In genomic region chr10:102743588-102744373, GRCh38 we compare ENCODE assay signal across 8 cellular contexts. TPM values are rescaled to one million over a fixed set of nuclear protein-coding genes. Genes with fewer than 3 reads are reported as not detected.
DNase-seq lines count a peak whose midpoint lies in the region; ATAC-seq and TF ChIP-seq lines count a peak whose summit lies in the region.

TSS of gene WBP1L (plus strand) at chr10:102743948. CDS start at chr10:102744054, 106 bp downstream.

- H3K27me3 Mint-ChIP-seq in T-helper 1 cell treated with Interleukin-12 subunit alpha and Interleukin-12 subunit beta and Interleukin-4 antibody, amounts not matched to agents 30 μg/mL and 1 μg/mL, for 36 hours (ENCODE audit: low read depth): no peaks in the 10 kb centered on the region

- H3K9me3 Mint-ChIP-seq in T-helper 1 cell treated with Interleukin-12 subunit alpha and Interleukin-12 subunit beta and Interleukin-4 antibody, amounts not matched to agents 30 μg/mL and 1 μg/mL, for 36 hours: peaks cover 6% of the 10 kb centered on the region

- no peaks in the 10 kb centered on the region for H3K27me3 ChIP-seq in upper lobe of right lung

- H3K36me3 Mint-ChIP-seq in T-helper 1 cell treated with Interleukin-12 subunit alpha and Interleukin-12 subunit beta and Interleukin-4 antibody, amounts not matched to agents 30 μg/mL and 1 μg/mL, for 36 hours (ENCODE audit: low read depth): peaks cover 9% of the 10 kb centered on the region

- no peaks in the 10 kb centered on the region for H3K9me3 ChIP-seq in upper lobe of right lung

- H3K27ac ChIP-seq in upper lobe of right lung: peak within 1 kb of the TSS; percentile 94

- H3K36me3 ChIP-seq in upper lobe of right lung: no peaks in the 10 kb centered on the region

- H3K27ac Mint-ChIP-seq in T-helper 1 cell treated with Interleukin-12 subunit alpha and Interleukin-12 subunit beta and Interleukin-4 antibody, amounts not matched to agents 30 μg/mL and 1 μg/mL, for 36 hours: peak within 1 kb of the TSS; percentile 90

- peak within 1 kb of the TSS; percentile 93 for H3K4me3 Mint-ChIP-seq in T-helper 1 cell treated with Interleukin-12 subunit alpha and Interleukin-12 subunit beta and Interleukin-4 antibody, amounts not matched to agents 30 μg/mL and 1 μg/mL, for 36 hours

- DNase-seq in GM13977 (ENCODE audit: low spot score): peak; percentile 93
- peak; percentile 98 for DNase-seq in NCI-H1694 (lab: John Stamatoyannopoulos, UW)
- peak; percentile 98 for DNase-seq in amniotic stem cell (lab: John Stamatoyannopoulos, UW)
- peak; percentile 95 for DNase-seq in left cardiac atrium
- peak; percentile 98 for DNase-seq in posterior vena cava (ENCODE audit: low spot score)
- DNase-seq in upper lobe of right lung: peak; percentile 96

- in situ Hi-C loops in GM13977 (cut with MboI; ENCODE audit: low pct_unique_long_range_greater_than_20kb, low sequenced_read_pairs, unreplicated experiment): no loop called here

- H3K4me1 ChIP-seq in upper lobe of right lung: peaks cover 32% of the 10 kb centered on the region

- intact Hi-C loops in left cardiac atrium (cut with DNase I) (no loop called here), posterior vena cava (cut with DNase I) (no loop called here), upper lobe of right lung (cut with DNase I) (no loop called here)

- H3K4me1 Mint-ChIP-seq in T-helper 1 cell treated with Interleukin-12 subunit alpha and Interleukin-12 subunit beta and Interleukin-4 antibody, amounts not matched to agents 30 μg/mL and 1 μg/mL, for 36 hours (ENCODE audit: low read depth): peaks cover 35% of the 10 kb centered on the region

- ATAC-seq in HG02884 (IDR thresholded peaks at IDR 0.05; ENCODE audit: unreplicated experiment) (peak; percentile 91), left cardiac atrium (peak; percentile 97 to 98), upper lobe of right lung (peak; percentile 97)

- no peak for TF ChIP-seq CTCF in GM13977 (IDR thresholded peaks at IDR 0.05; ENCODE audit: extremely low read depth, insufficient read depth, missing control alignments)
- no peak for TF ChIP-seq CTCF in upper lobe of right lung (IDR thresholded peaks at IDR 0.05)

- H3K4me3 ChIP-seq in upper lobe of right lung: peak within 1 kb of the TSS; percentile 93

RNA-seq across cellular contexts. Expression of gene WBP1L, which starts in this region (rescaled TPM):
- 10 to 100 TPM; 30.6 to 41.1 TPM for total RNA-seq in left cardiac atrium
- 10 to 100 TPM; 61.4 to 62.7 TPM for total RNA-seq in posterior vena cava
- 49.0 TPM for total RNA-seq in upper lobe of right lung

Comparison
In these comparisons a context has a peak if more than half of its experiments do, and no peak if none do; other contexts are left out.
1. Peak in every context shown above with its lines: DNase-seq, ATAC-seq, H3K4me3 ChIP-seq and H3K27ac ChIP-seq.